In the genomic region with DNA sequence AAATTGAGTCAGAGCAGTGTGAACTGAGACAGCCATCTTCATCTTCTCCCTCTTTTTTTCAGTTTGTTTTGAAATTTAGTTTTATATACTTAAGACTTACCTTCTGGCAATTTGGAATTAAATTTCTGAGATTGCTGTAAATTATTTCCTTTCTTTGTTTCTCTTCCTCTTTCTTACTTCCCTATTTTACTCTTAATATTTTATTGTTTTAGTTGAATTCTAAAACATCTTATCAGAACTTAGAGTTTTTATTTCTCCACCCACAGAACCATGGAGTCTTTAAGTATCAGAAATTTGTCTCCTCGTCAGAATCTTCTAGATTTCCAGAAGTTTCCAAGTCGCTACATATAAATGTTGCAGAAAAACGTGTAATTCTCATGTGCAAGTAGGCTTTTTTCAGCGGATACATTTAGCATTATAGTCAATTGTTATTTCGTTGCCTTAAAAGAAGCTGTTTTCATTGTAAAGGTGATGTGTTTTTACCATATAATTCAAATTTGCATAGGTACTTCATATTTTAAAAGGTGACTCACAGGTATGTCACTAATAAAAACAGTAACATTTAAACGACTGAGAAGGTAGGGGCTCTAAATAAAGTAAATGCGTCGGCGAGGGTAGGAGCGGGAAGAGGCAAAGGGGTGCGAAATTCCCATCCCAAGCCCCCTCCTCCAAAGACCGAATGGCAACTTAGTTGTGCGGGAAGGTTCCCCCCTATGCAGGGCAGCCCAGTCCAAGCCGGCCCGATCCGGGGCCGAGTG, we compare ENCODE assay signal across 8 cellular contexts. TPM values are rescaled to one million over a fixed set of nuclear protein-coding genes. Genes with fewer than 3 reads are reported as not detected.
DNase-seq lines count a peak whose midpoint lies in the region; ATAC-seq and TF ChIP-seq lines count a peak whose summit lies in the region.

No MANE protein-coding gene starts in this region.

- H3K9me3 ChIP-seq in ascending aorta, result no peaks in the 10 kb centered on the region
- no peaks in the 10 kb centered on the region for H3K9me3 ChIP-seq in thymus (ENCODE audit: control insufficient read depth)

- 3% methylated on average over 17 of the region's 17 CpGs for WGBS in thymus

- peaks cover 21% of the 10 kb centered on the region for H3K27me3 ChIP-seq in HL-60 (ENCODE audit: insufficient read depth, poor library complexity, severe bottlenecking)
- no peaks in the 10 kb centered on the region for H3K27me3 ChIP-seq in ascending aorta
- no peaks in the 10 kb centered on the region for H3K27me3 ChIP-seq in layer of hippocampus (ENCODE audit: control insufficient read depth, insufficient read depth, low read length)
- H3K27me3 ChIP-seq in thymus (ENCODE audit: control insufficient read depth, insufficient read depth), result peaks cover 33% of the 10 kb centered on the region

- intact Hi-C loops in ascending aorta (cut with DNase I), result no loop called here

- DNase-seq in HL-60 (ENCODE audit: low read depth in 1 of 2, low spot score in 1 of 2) (no peak), ascending aorta (ENCODE audit: low spot score in 2 of 2) (no peak), GDM1 (lab: John Stamatoyannopoulos, UW) (no peak), epidermal melanocyte (ENCODE audit: insufficient read length, low spot score) (no peak)

- H3K4me1 ChIP-seq in ascending aorta (no peaks in the 10 kb centered on the region), thymus (ENCODE audit: control insufficient read depth, insufficient read depth, low read length) (peaks cover 2% of the 10 kb centered on the region)

- H3K27ac ChIP-seq in HL-60 (replicated peaks), result no peak overlapping the region
- H3K27ac ChIP-seq in ascending aorta, result peak overlapping the region; percentile 70 to 82
- H3K27ac ChIP-seq in layer of hippocampus (ENCODE audit: low read depth, low read length), result peak overlapping the region; percentile 82
- H3K27ac ChIP-seq in thymus (ENCODE audit: low read depth), result peak overlapping the region; percentile 15

- H3K4me3 ChIP-seq in GM08714 (ENCODE audit: low read length) (peak overlapping the region; percentile 97), HL-60 (replicated peaks; ENCODE audit: insufficient read depth, low read length) (peak overlapping the region; percentile 50), ascending aorta (peak overlapping the region; percentile 92 to 95), thymus (ENCODE audit: low read length) (peak overlapping the region; percentile 64)

- ATAC-seq in HG03097 (IDR thresholded peaks at IDR 0.05; ENCODE audit: low FRiP score, unreplicated experiment), result no peak

- TF ChIP-seq CTCF in HL-60 (IDR thresholded peaks at IDR 0.05; ENCODE audit: insufficient read depth, low read length) (no peak), ascending aorta (IDR thresholded peaks at IDR 0.05) (no peak)

- H3K36me3 ChIP-seq in ascending aorta (no peaks in the 10 kb centered on the region), thymus (ENCODE audit: control insufficient read depth, insufficient read depth) (no peaks in the 10 kb centered on the region)

RNA-seq across cellular contexts. Expression of a gene that starts 0.9 kb away (rescaled TPM):
- 3.7 TPM for total RNA-seq in ascending aorta
- polyA plus RNA-seq in thymus, result 15.2 TPM
